Comparison of ENCODE assay signal across 8 cellular contexts in genomic region chr12:119178544-119179334, GRCh38. TPM values are rescaled to one million over a fixed set of nuclear protein-coding genes. Genes with fewer than 3 reads are reported as not detected.
A peak's percentile ranks its signal among the peaks of the same experiment; 100 is the strongest.
DNase-seq lines count a peak whose midpoint lies in the region; ATAC-seq and TF ChIP-seq lines count a peak whose summit lies in the region.

HSPB8 (plus strand) TSS chr12:119178931; CDS start chr12:119179313, 382 bp downstream.

- H3K36me3 Mint-ChIP-seq in natural killer cell = no peaks in the 10 kb centered on the region

- ATAC-seq in natural killer cell (no peak), GM21786 (IDR thresholded peaks at IDR 0.05; ENCODE audit: unreplicated experiment) (no peak), GM21717 (IDR thresholded peaks at IDR 0.05; ENCODE audit: unreplicated experiment) (no peak)

- H3K4me1 Mint-ChIP-seq in natural killer cell = no peaks in the 10 kb centered on the region

- H3K27me3 Mint-ChIP-seq in natural killer cell (ENCODE audit: low read depth in 2 of 2) = peaks cover 13 to 20% of the 10 kb centered on the region in 2 donors

- peak; percentile 96 for DNase-seq in AG20443 (ENCODE audit: low spot score)
- peak; percentile 46 for DNase-seq in NCI-H2171 (lab: John Stamatoyannopoulos, UW)
- DNase-seq in choroid plexus epithelial cell (ENCODE audit: low read depth) = peak; percentile 79
- peak; percentile 97 for DNase-seq in kidney tubule cell (ENCODE audit: low spot score)
- no peak for DNase-seq in natural killer cell

- H3K27ac Mint-ChIP-seq in natural killer cell = no peak within 1 kb of the TSS

- peak within 1 kb of the TSS; percentile 45 for H3K4me3 ChIP-seq in choroid plexus epithelial cell (ENCODE audit: low read depth, low read length)

- TF ChIP-seq CTCF in choroid plexus epithelial cell (conservative IDR thresholded peaks at IDR 0.05; ENCODE audit: low read depth, low read length) = no peak
- TF ChIP-seq CTCF in subcutaneous adipose tissue (IDR thresholded peaks at IDR 0.05; ENCODE audit: low read depth) = no peak
- no peak for TF ChIP-seq CTCF in natural killer cell (IDR thresholded peaks at IDR 0.05)

- no peak within 1 kb of the TSS for H3K4me3 Mint-ChIP-seq in natural killer cell

- intact Hi-C loops in natural killer cell (cut with micrococcal nuclease) = no loop called here

- H3K9me3 Mint-ChIP-seq in natural killer cell = no peaks in the 10 kb centered on the region

RNA-seq across cellular contexts. Expression of gene HSPB8, which starts in this region (rescaled TPM):
- total RNA-seq in subcutaneous adipose tissue = 10 to 100 TPM; 18.9 to 26.9 (median 23.5) TPM
- total RNA-seq in natural killer cell = not detected

Comparison
In these comparisons a context has a peak if more than half of its experiments do, and no peak if none do; other contexts are left out.
1. RNA of gene HSPB8 (total RNA-seq): 18.9 to 26.9 TPM in subcutaneous adipose tissue; not detected in natural killer cell; every median in the first group is over 10 times any median in the second.